ENCODE assay signal across 23 cellular contexts in the genomic region with DNA sequence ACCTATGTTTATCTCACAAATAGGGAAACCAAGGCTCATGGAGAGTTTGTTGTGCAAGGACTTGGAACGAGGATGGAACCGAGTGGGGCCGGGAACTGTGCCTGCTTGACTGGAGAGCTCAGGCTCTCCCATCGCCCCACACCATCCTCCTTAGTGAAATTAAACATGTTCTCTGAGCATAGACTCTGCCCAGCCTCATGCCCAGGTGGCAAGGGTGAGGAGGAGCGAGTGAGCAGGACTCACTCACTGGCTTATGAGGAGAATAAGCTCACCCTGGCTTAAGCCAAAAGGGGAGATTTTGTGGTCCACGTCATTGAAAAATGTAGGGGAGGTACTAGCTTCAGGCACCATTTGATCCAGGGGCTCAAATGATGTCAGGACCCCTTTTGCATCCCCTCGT. TPM values are rescaled to one million over a fixed set of nuclear protein-coding genes. Genes with fewer than 3 reads are reported as not detected.
DNase-seq lines count a peak whose midpoint lies in the region; ATAC-seq, FAIRE-seq and TF ChIP-seq lines count a peak whose summit lies in the region.
"Had no signal": no experiment of that assay in that cellular context is flagged by ENCODE, and none has a peak within 500 bp of the region (broad histone marks: within the 10 kb centered on the region; RNA-seq: fewer than 3 reads in every experiment).

No MANE protein-coding gene starts in this region.

- no peak overlapping the region for H3K4me2 ChIP-seq in H9 (ENCODE audit: insufficient read depth, insufficient read length, low read length)
- H3K4me2 ChIP-seq: A549, KMS-11 had no signal

- H2BK15ac ChIP-seq in H9 (ENCODE audit: low read depth, low read length) = no peak overlapping the region

- 63% methylated on average over 7 of the region's 7 CpGs for WGBS in liver
- WGBS in sigmoid colon, 2 donors = 88 to 91% methylated on average over 7 of the region's 7 CpGs
- WGBS in H9 (ENCODE audit: extremely low coverage, insufficient read length, low lambda C conversion rate) = no CpG with 5 or more reads among the region's 7 CpGs

- intact Hi-C loops in sigmoid colon (cut with DNase I) = loop anchor here (2.0 to 10.0 kb wide), 4 partner anchors 34 to 152 kb away; a partner anchor contains a TSS

- H3K27me3 ChIP-seq in bronchial epithelial cell (ENCODE audit: control insufficient read depth, insufficient read depth, low read length) = no peaks in the 10 kb centered on the region
- H3K27me3 ChIP-seq in liver (ENCODE audit: control insufficient read depth in 4 of 4, insufficient read depth in 4 of 4, low read length in 3 of 4) = no peaks in the 10 kb centered on the region
- H3K27me3 ChIP-seq in sigmoid colon = no peaks in the 10 kb centered on the region
- H3K27me3 ChIP-seq in H9 (ENCODE audit: insufficient read depth, low read length) = no peaks in the 10 kb centered on the region

- H2BK20ac ChIP-seq in H9 (ENCODE audit: low read depth, low read length, poor library complexity, severe bottlenecking) = no peak overlapping the region

- no peak for TF ChIP-seq CTCF in C4-2B (conservative IDR thresholded peaks at IDR 0.05)
- TF ChIP-seq CTCF in bronchial epithelial cell (IDR thresholded peaks at IDR 0.05; ENCODE audit: insufficient read depth, low read length, severe bottlenecking) = no peak
- TF ChIP-seq CTCF in liver (IDR thresholded peaks at IDR 0.05; ENCODE audit: low read depth, low read length, missing input control) = no peak
- no peak for TF ChIP-seq CTCF in sigmoid colon (IDR thresholded peaks at IDR 0.05)
- no peak for TF ChIP-seq CTCF in H9 (conservative IDR thresholded peaks at IDR 0.05)

- TF ChIP-seq RAD21 in liver (IDR thresholded peaks at IDR 0.05) = no peak

- H3K23ac ChIP-seq in H9 (ENCODE audit: insufficient read length, low read depth, low read length) = no peak overlapping the region

- H4K20me1 ChIP-seq in H9 (ENCODE audit: control insufficient read depth, insufficient read depth, insufficient read length) = no peaks in the 10 kb centered on the region

- POLR2A ChIA-PET in HEK293T (lab: Yijun Ruan, JAX) = interaction anchor here (0.8 kb wide), 1 partner anchor 18 kb away, joined by 3 read pairs; no protein-coding TSS in a partner anchor

- H3K79me1 ChIP-seq in H9 (ENCODE audit: insufficient read depth, low read depth, low read length, poor library complexity, severe bottlenecking) = no peaks in the 10 kb centered on the region

- peak overlapping the region; percentile 54; the same call in 1 of the 2 replicates for H3K27ac ChIP-seq in C4-2B
- peak overlapping the region; percentile 65 to 86 for H3K27ac ChIP-seq in liver (ENCODE audit: low read depth in 1 of 2, low read length in 2 of 2)
- peak overlapping the region; percentile 76 to 86 (median 82) for H3K27ac ChIP-seq in sigmoid colon
- H3K27ac ChIP-seq in H9 (ENCODE audit: insufficient read length, low read depth, low read length) = no peak overlapping the region
- H3K27ac ChIP-seq: A549, KMS-11 had no signal

- no peak for DNase-seq in bronchial epithelial cell (ENCODE audit: low read depth)
- DNase-seq in sigmoid colon = no peak
- no peak for DNase-seq in ecto neural progenitor cell (ENCODE audit: low spot score)
- DNase-seq in HEK293T (ENCODE audit: extremely low spot score) = no peak
- DNase-seq in H9 = no peak
- DNase-seq: CD8-positive, alpha-beta memory T cell; DMS 273 treated with DMSO at 0.1 percent for 48 hours; DMS79; EL; GF-D8; MM.1S; NCI-H446; NCI-H526; NK-92 treated with Interleukin-12 subunit alpha and Interleukin-12 subunit beta, amount 100 ng/mL, for 24 hours had no signal

- H3K9me3 Mint-ChIP-seq in H9 = no peaks in the 10 kb centered on the region
- H3K9me3 Mint-ChIP-seq: CD8-positive, alpha-beta memory T cell; GM23338 had no signal

- ATAC-seq in activated CD4-positive, CD25-positive, alpha-beta regulatory T cell treated with anti-CD3 and anti-CD28 coated beads, Interleukin-2, amount 50 U/mL, for 24 hours = no peak

- H3K27ac Mint-ChIP-seq in H9 = no peak overlapping the region
- H3K27ac Mint-ChIP-seq: GM23338, IgD-negative memory B cell had no signal

- no peak overlapping the region for H3K4me3 ChIP-seq in bronchial epithelial cell (ENCODE audit: low read depth, low read length)
- no peak overlapping the region for H3K4me3 ChIP-seq in liver (ENCODE audit: low read depth in 1 of 3, low read length in 3 of 3)
- H3K4me3 ChIP-seq in sigmoid colon = no peak overlapping the region
- H3K4me3 ChIP-seq: A549, GM23338, HAP-1 had no signal

- H2BK5ac ChIP-seq in H9 (ENCODE audit: insufficient read length, low read length) = no peak overlapping the region

- CTCF ChIA-PET in HEK293T (lab: Yijun Ruan, JAX) = interaction anchor here (0.6 kb wide), 1 partner anchor 603 kb away, joined by 11 read pairs; no protein-coding TSS in a partner anchor

- H2AFZ ChIP-seq in H9 (ENCODE audit: low read length) = no peak overlapping the region
- H2AFZ ChIP-seq: GM23338 had no signal

- H3K9ac ChIP-seq in liver (ENCODE audit: low read depth in 1 of 2, low read length in 2 of 2) (no peak overlapping the region), H9 (ENCODE audit: extremely low read depth, insufficient read length, low read length) (no peak overlapping the region)
- H3K9ac ChIP-seq: KMS-11 had no signal

- H3K9me3 ChIP-seq in liver (ENCODE audit: control insufficient read depth in 4 of 4, low read length in 3 of 4) (no peaks in the 10 kb centered on the region), sigmoid colon (no peaks in the 10 kb centered on the region), H9 (ENCODE audit: control insufficient read depth, low read depth, low read length) (no peaks in the 10 kb centered on the region)
- H3K9me3 ChIP-seq: A549, HAP-1 had no signal

- no peaks in the 10 kb centered on the region for H3K36me3 Mint-ChIP-seq in H9 (ENCODE audit: insufficient read depth in 1 of 3, low read depth in 3 of 3)
- H3K36me3 Mint-ChIP-seq: IgD-negative memory B cell had no signal

- no peak overlapping the region for H2AK5ac ChIP-seq in H9 (ENCODE audit: insufficient read length, low read length)

- H3K79me2 ChIP-seq in H9 (ENCODE audit: insufficient read depth, low read length) = no peaks in the 10 kb centered on the region

- no peak overlapping the region for H3K4ac ChIP-seq in H9 (ENCODE audit: low read depth, low read length)

- H4K8ac ChIP-seq in H9 (replicated peaks; ENCODE audit: insufficient read length, low read depth, low read length) = no peak overlapping the region

- peaks cover 5 to 23% (median 22%) of the 10 kb centered on the region in 4 donors for H3K4me1 ChIP-seq in liver (ENCODE audit: control insufficient read depth in 4 of 4, insufficient read depth in 4 of 4, low read length in 3 of 4)
- peaks cover 0 to 48% (median 40%) of the 10 kb centered on the region in 4 donors for H3K4me1 ChIP-seq in sigmoid colon
- peaks cover 3% of the 10 kb centered on the region; the same call in 1 of the 2 replicates for H3K4me1 ChIP-seq in H9 (ENCODE audit: insufficient read depth, low read length)
- H3K4me1 ChIP-seq: A549, HAP-1 had no signal

- H3K14ac ChIP-seq in H9 (ENCODE audit: insufficient read depth, low read length) = no peak overlapping the region

- H3T11ph ChIP-seq in H9 (ENCODE audit: low read length) = no peak overlapping the region

- peaks cover 18% of the 10 kb centered on the region for H3K27me3 Mint-ChIP-seq in H9 (ENCODE audit: low read depth)

- H4K5ac ChIP-seq in H9 (ENCODE audit: insufficient read length, low read depth, low read length) = no peak overlapping the region

- H4K91ac ChIP-seq in H9 (ENCODE audit: insufficient read length, low read depth, low read length) = no peak overlapping the region

- no peak overlapping the region for H3K56ac ChIP-seq in H9 (ENCODE audit: insufficient read length, low read depth, low read length)

- no peaks in the 10 kb centered on the region for H3K23me2 ChIP-seq in H9 (ENCODE audit: insufficient read length, low read depth, low read length, poor library complexity, severe bottlenecking)

- TF ChIP-seq POLR2A in sigmoid colon (IDR thresholded peaks at IDR 0.05) = no peak

- no peak overlapping the region for H2BK12ac ChIP-seq in H9 (ENCODE audit: insufficient read length, low read depth, low read length)

- H3K18ac ChIP-seq in H9 (ENCODE audit: insufficient read length, low read depth, low read length) = no peak overlapping the region

- no peak for TF ChIP-seq EP300 in sigmoid colon (IDR thresholded peaks at IDR 0.05)

- no peak overlapping the region for H3K4me3 Mint-ChIP-seq in H9
- H3K4me3 Mint-ChIP-seq: CD8-positive, alpha-beta memory T cell; GM23338; IgD-negative memory B cell had no signal

- H3K36me3 ChIP-seq in bronchial epithelial cell (ENCODE audit: control insufficient read depth, insufficient read depth, low read length) = no peaks in the 10 kb centered on the region
- H3K36me3 ChIP-seq in liver (ENCODE audit: control insufficient read depth in 4 of 4, insufficient read depth in 3 of 4, low read depth in 1 of 4, low read length in 3 of 4) = no peaks in the 10 kb centered on the region
- H3K36me3 ChIP-seq in sigmoid colon = no peaks in the 10 kb centered on the region
- H3K36me3 ChIP-seq: HAP-1 had no signal

- FAIRE-seq in bronchial epithelial cell (lab: Jason Lieb, UNC) = peak; percentile 66
- FAIRE-seq: A549, GM12891 had no signal

- peaks cover 23 to 33% of the 10 kb centered on the region in 2 experiments for H3K4me1 Mint-ChIP-seq in H9

- H2BK120ac ChIP-seq in H9 (ENCODE audit: low read depth, low read length, poor library complexity, severe bottlenecking) = no peak overlapping the region

TF ChIP-seq in HEK293T, 16 proteins besides CTCF, POLR2A, EP300 and RAD21:
- TF ChIP-seq L3MBTL2 (conservative IDR thresholded peaks at IDR 0.05) = no peak
- TF ChIP-seq ARNT (IDR thresholded peaks at IDR 0.05) = no peak
- no peak for TF ChIP-seq ELF4 (IDR thresholded peaks at IDR 0.05)
- no peak for TF ChIP-seq ZNF384 (IDR thresholded peaks at IDR 0.05)
- no peak for TF ChIP-seq SUZ12 (IDR thresholded peaks at IDR 0.05)
- TF ChIP-seq LEF1 (IDR thresholded peaks at IDR 0.05; ENCODE audit: borderline replicate concordance) = no peak
- no peak for TF ChIP-seq SP1 (IDR thresholded peaks at IDR 0.05)
- TF ChIP-seq, protein P1, sequence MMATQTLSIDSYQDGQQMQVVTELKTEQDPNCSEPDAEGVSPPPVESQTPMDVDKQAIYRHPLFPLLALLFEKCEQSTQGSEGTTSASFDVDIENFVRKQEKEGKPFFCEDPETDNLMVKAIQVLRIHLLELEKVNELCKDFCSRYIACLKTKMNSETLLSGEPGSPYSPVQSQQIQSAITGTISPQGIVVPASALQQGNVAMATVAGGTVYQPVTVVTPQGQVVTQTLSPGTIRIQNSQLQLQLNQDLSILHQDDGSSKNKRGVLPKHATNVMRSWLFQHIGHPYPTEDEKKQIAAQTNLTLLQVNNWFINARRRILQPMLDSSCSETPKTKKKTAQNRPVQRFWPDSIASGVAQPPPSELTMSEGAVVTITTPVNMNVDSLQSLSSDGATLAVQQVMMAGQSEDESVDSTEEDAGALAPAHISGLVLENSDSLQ (IDR thresholded peaks at IDR 0.05) = no peak
- TF ChIP-seq TARDBP (IDR thresholded peaks at IDR 0.05) = no peak

RNA-seq across cellular contexts. Expression of a gene that starts 44.8 kb away (rescaled TPM):
- total RNA-seq in bronchial epithelial cell (under 0.01 TPM in 2 replicates), liver (1 to 10 TPM in 1 of 2 donors, under 1 TPM in 1; 0.28 to 3.5 TPM), sigmoid colon (10 to 100 TPM in 3 of 4 donors, 1 to 10 TPM in 1; 6.7 to 18.0 (median 11.5) TPM), H9 (2021) (1.9 and 3.7 TPM in 2 replicates)
- polyA plus RNA-seq in liver (1 to 10 TPM in 1 of 2 donors, under 1 TPM in 1; 0.53 to 1.2 TPM), sigmoid colon (1 to 10 TPM in 2 of 3 donors, under 1 TPM in 1; under 0.01 to 2.8 (median 1.5) TPM)
- polyA plus RNA-seq: IgD-negative memory B cell had no signal
